7 cellular contexts compared by ENCODE assay signal in genomic region chr5:29389993-29390392, GRCh38.
"Had no signal": no experiment of that assay in that cellular context is flagged by ENCODE, and none has a peak within 500 bp of the region (broad histone marks: within the 10 kb centered on the region; RNA-seq: fewer than 3 reads in every experiment).

No MANE protein-coding gene starts in this region.

- H3K4me2 ChIP-seq: GM23338 had no signal

- H3K27ac ChIP-seq: HL-60 had no signal

- H3K36me3 Mint-ChIP-seq: IgD-negative memory B cell had no signal

- H3K27me3 Mint-ChIP-seq: IgD-negative memory B cell had no signal

- H3K4me3 Mint-ChIP-seq: GM23338, H9, IgD-negative memory B cell had no signal

- DNase-seq: H9, HCEC 1CT had no signal

- H3K27ac Mint-ChIP-seq: H9, IgD-negative memory B cell had no signal

- H2AFZ ChIP-seq: GM23338 had no signal

- H3K4me1 Mint-ChIP-seq: H9, IgD-negative memory B cell had no signal

- H3K4me3 ChIP-seq: GM23338, K562 had no signal

- ATAC-seq: GM23338, HepG2, K562 had no signal
